In genomic region chr11:45537617-45538016, GRCh38 we compare ENCODE assay signal across 17 cellular contexts.
DNase-seq lines count a peak whose midpoint lies in the region; ATAC-seq and TF ChIP-seq lines count a peak whose summit lies in the region.
"Had no signal": no experiment of that assay in that cellular context is flagged by ENCODE, and none has a peak within 500 bp of the region (broad histone marks: within the 10 kb centered on the region; RNA-seq: fewer than 3 reads in every experiment).

No MANE protein-coding gene starts in this region.

- POLR2A ChIA-PET in RWPE1 (lab: Yijun Ruan, JAX; ENCODE audit: low non-redundant PET), result no interaction called here
- POLR2A ChIA-PET in T-cell (lab: Charles Lee), result no interaction called here

- H3K27me3 ChIP-seq in dorsolateral prefrontal cortex (peaks cover 0 to 7% (median 0%) of the 10 kb centered on the region in 45 donors), ovary (no peaks in the 10 kb centered on the region)

- no peaks in the 10 kb centered on the region for H3K9me3 ChIP-seq in ovary
- H3K9me3 ChIP-seq: A549 had no signal

- no peak overlapping the region for H3K4me3 Mint-ChIP-seq in T-cell
- H3K4me3 Mint-ChIP-seq: B cell; CD4-positive, alpha-beta memory T cell; H9 had no signal

- no peaks in the 10 kb centered on the region for H3K36me3 ChIP-seq in ovary

- TF ChIP-seq EP300 in ovary (IDR thresholded peaks at IDR 0.05), result no peak

- H3K4me1 ChIP-seq in ovary (ENCODE audit: insufficient read depth), result no peaks in the 10 kb centered on the region

- DNase-seq in AG20443 (ENCODE audit: low spot score) (peak; percentile 38), RWPE1 (ENCODE audit: low spot score) (peak; percentile 12), dorsolateral prefrontal cortex (no peak), kidney tubule cell (ENCODE audit: low spot score) (peak; percentile 8), left lobe of liver (ENCODE audit: low spot score) (no peak), T-cell (no peak), OCI-M2 (lab: John Stamatoyannopoulos, UW; ENCODE audit: unreplicated experiment) (no peak), ovary (no peak)
- DNase-seq: CD4-positive, alpha-beta memory T cell; DMS79 treated with DMSO at 0.1 percent for 48 hours; H9; NCI-H1436; NCI-H2029 treated with DMSO at 0.1 percent for 48 hours; NCI-H510A; NCI-H82 had no signal

- no peak overlapping the region for H3K27ac Mint-ChIP-seq in T-cell
- H3K27ac Mint-ChIP-seq: B cell; CD4-positive, alpha-beta memory T cell; H9 had no signal

- no peaks in the 10 kb centered on the region for H3K36me3 Mint-ChIP-seq in T-cell
- H3K36me3 Mint-ChIP-seq: CD4-positive, alpha-beta memory T cell had no signal

- H3K27me3 Mint-ChIP-seq in T-cell, result peaks cover 20 to 25% of the 10 kb centered on the region in 2 donors

- TF ChIP-seq CTCF in RWPE1 (conservative IDR thresholded peaks at IDR 0.05; ENCODE audit: low read depth) (no peak), dorsolateral prefrontal cortex (IDR thresholded peaks at IDR 0.05 in 54 of 56, conservative IDR thresholded peaks at IDR 0.05 in 2 of 56; ENCODE audit: low read depth in 1 of 56, partially characterized antibody in 56 of 56) (no peak), ovary (IDR thresholded peaks at IDR 0.05) (no peak)

- H3K27ac ChIP-seq in RWPE1 (no peak overlapping the region), dorsolateral prefrontal cortex (peak overlapping the region in 57 of 59 donors; percentile 38 to 94 (median 80)), ovary (no peak overlapping the region)
- H3K27ac ChIP-seq: A549 had no signal

- 41 to 66% (median 48%) methylated on average over 3 of the region's 3 CpGs for WGBS in ovary, 3 donors

- ATAC-seq in left lobe of liver (no peak), T-cell (replicated peaks in 1 of 4) (no peak)

- H3K9me3 Mint-ChIP-seq in T-cell, result no peaks in the 10 kb centered on the region
- H3K9me3 Mint-ChIP-seq: H9 had no signal

- H3K4me3 ChIP-seq in dorsolateral prefrontal cortex, result no peak overlapping the region
- H3K4me3 ChIP-seq in ovary, result no peak overlapping the region
- H3K4me3 ChIP-seq: A549 had no signal

- intact Hi-C loops in dorsolateral prefrontal cortex (cut with DNase I) (loop anchor here in 1 of 2 donors (5.0 to 10.0 kb wide), 2 partner anchors 123 to 215 kb away; no protein-coding TSS in a partner anchor), ovary (cut with DNase I) (no loop called here)

- no peak for TF ChIP-seq POLR2A in ovary (IDR thresholded peaks at IDR 0.05)

- H3K4me1 Mint-ChIP-seq in T-cell, result no peaks in the 10 kb centered on the region
- H3K4me1 Mint-ChIP-seq: B cell; CD4-positive, alpha-beta memory T cell had no signal

- CTCF ChIA-PET in RWPE1 (lab: Yijun Ruan, JAX), result interaction anchor here (0.5 kb wide), 1 partner anchor 127 kb away, joined by 3 read pairs; no protein-coding TSS in a partner anchor
- CTCF ChIA-PET in T-cell (lab: Charles Lee), result no interaction called here

Comparison
In these comparisons a context has a peak if more than half of its experiments do, and no peak if none do; other contexts are left out.
1. DNase-seq: peak in AG20443 (single experiment), RWPE1 (single experiment) and kidney tubule cell (single experiment); none in dorsolateral prefrontal cortex (0 of 10), left lobe of liver (single experiment), T-cell (0 of 34), OCI-M2 (single experiment) and ovary (0 of 5).
2. H3K27ac ChIP-seq: peak in dorsolateral prefrontal cortex (57 of 59); none in RWPE1 (single experiment) and ovary (0 of 2).